Comparison of ENCODE assay signal across 8 cellular contexts in the genomic region with DNA sequence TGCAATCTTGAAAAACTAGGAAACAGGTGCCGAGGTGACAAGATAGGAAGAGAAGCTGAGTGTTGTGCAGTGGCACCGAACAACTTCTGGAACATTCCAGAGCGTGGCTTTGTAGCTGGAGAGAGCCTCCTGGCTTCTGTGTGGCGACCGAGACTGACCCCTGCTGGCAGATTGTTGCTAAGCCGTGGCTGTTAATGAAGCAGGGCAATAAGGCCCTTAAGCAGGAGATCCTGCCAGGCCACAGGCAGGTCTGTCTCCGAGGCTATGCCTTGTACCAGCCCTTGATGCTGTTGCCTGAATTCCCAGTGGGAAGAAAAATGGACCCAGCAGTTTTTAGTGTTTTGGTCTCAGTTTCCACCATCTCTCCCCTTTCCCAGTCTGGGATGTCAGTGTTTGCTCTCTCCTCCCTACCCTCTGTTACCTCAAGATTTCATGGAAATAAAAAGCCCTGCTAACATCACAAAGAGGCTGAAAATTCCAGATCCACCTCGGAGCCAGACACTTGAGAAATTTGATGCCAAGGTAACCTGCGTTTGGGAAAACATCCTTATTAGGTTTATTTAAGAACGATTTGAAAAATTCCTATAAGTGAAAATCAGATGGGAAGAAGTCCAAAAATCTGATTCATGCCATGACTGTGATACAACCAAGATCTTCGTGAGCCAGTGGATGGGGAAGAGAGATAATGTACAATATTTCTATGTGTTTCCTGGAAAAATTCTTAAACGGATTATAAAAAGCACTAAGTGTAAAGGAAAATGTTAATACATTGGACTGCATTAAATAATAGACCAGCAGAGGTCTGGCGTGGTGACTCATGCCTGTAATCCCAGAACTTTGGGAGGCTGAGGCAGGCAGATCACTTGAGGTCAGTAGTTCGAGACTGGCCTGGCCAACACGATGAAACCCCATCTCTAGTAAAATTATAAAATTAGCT.
DNase-seq lines count a peak whose midpoint lies in the region; ATAC-seq and TF ChIP-seq lines count a peak whose summit lies in the region.

No MANE protein-coding gene starts in this region.

- TF ChIP-seq CTCF in LNCaP clone FGC (IDR thresholded peaks at IDR 0.05; ENCODE audit: control insufficient read depth, extremely low read depth, insufficient read depth) = peak; percentile 87
- TF ChIP-seq CTCF in astrocyte of the spinal cord (IDR thresholded peaks at IDR 0.05; ENCODE audit: low read depth, low read length) = peak; percentile 87

- peak; percentile 63 for ATAC-seq in GM21526 (IDR thresholded peaks at IDR 0.05; ENCODE audit: low FRiP score, unreplicated experiment)
- ATAC-seq in HG03095 (IDR thresholded peaks at IDR 0.05; ENCODE audit: unreplicated experiment) = no peak

- in situ Hi-C loops in astrocyte of the spinal cord (cut with HindIII; ENCODE audit: low sequenced_read_pairs) = no loop called here

- DNase-seq in D341Med (ENCODE audit: low spot score) = peak; percentile 86
- peak; percentile 63 for DNase-seq in LNCaP clone FGC (ENCODE audit: low read depth)
- peak; percentile 33 for DNase-seq in T-helper 22 cell (ENCODE audit: low read depth)
- DNase-seq in astrocyte of the spinal cord (ENCODE audit: low read depth, low spot score) = peak; percentile 86
- DNase-seq in iPS DF 19.7 (ENCODE audit: low read depth, low spot score) = peak; percentile 40
- peak; percentile 60 to 75 for DNase-seq in stimulated activated CD4-positive, alpha-beta T cell treated with anti-CD3 and anti-CD28 coated beads, Interleukin-12 subunit alpha, Interleukin-12 subunit beta, amount 100 ng/mL, for 24 hours (ENCODE audit: low read depth in 2 of 2)

- no peak overlapping the region for H3K4me3 ChIP-seq in LNCaP clone FGC (ENCODE audit: low read depth, low read length)
- no peak overlapping the region for H3K4me3 ChIP-seq in astrocyte of the spinal cord (ENCODE audit: low read depth, low read length)

Comparison
In these comparisons a context has a peak if more than half of its experiments do, and no peak if none do; other contexts are left out.
1. DNase-seq: peak in every context shown above with its lines; median percentile 86 in D341Med; 86 in astrocyte of the spinal cord; 68 in stimulated activated CD4-positive, alpha-beta T cell treated with anti-CD3 and anti-CD28 coated beads, Interleukin-12 subunit alpha, Interleukin-12 subunit beta, amount 100 ng/mL, for 24 hours; 63 in LNCaP clone FGC; 40 in iPS DF 19.7; 33 in T-helper 22 cell.